Comparison of ENCODE assay signal across 8 cellular contexts in genomic region chr3:107206141-107206540, GRCh38.
A peak's percentile ranks its signal among the peaks of the same experiment; 100 is the strongest.
DNase-seq lines count a peak whose midpoint lies in the region; ATAC-seq and TF ChIP-seq lines count a peak whose summit lies in the region.

No MANE protein-coding gene starts in this region.

- H2AFZ ChIP-seq in fibroblast of lung (ENCODE audit: low read length) = no peak overlapping the region

- no peaks in the 10 kb centered on the region for H3K9me3 ChIP-seq in fibroblast of lung (ENCODE audit: control insufficient read depth, insufficient read depth, low read depth, low read length)
- H3K9me3 ChIP-seq in skeletal muscle satellite cell (replicated peaks; ENCODE audit: low read length) = no peaks in the 10 kb centered on the region
- H3K9me3 ChIP-seq in sigmoid colon = no peaks in the 10 kb centered on the region

- no peaks in the 10 kb centered on the region for H3K79me2 ChIP-seq in fibroblast of lung (ENCODE audit: control insufficient read depth, insufficient read depth, low read length)

- intact Hi-C loops in sigmoid colon (cut with DNase I) = no loop called here

- H3K4me3 ChIP-seq in fibroblast of lung (replicated peaks in 1 of 4; ENCODE audit: control extremely low read depth in 1 of 4, insufficient read depth in 1 of 4, low read depth in 3 of 4, low read length in 4 of 4) = no peak overlapping the region
- H3K4me3 ChIP-seq in skeletal muscle satellite cell (ENCODE audit: low read length) = no peak overlapping the region
- H3K4me3 ChIP-seq in sigmoid colon = no peak overlapping the region

- H3K4me1 ChIP-seq in fibroblast of lung (ENCODE audit: control insufficient read depth, extremely low read depth, insufficient read depth, low read length) (peaks cover 26% of the 10 kb centered on the region), skeletal muscle satellite cell (ENCODE audit: control insufficient read depth, insufficient read depth, low read length) (peaks cover 38% of the 10 kb centered on the region), sigmoid colon (peaks cover 0 to 33% (median 25%) of the 10 kb centered on the region in 4 donors)

- DNase-seq in NCI-H1092 treated with DMSO at 0.1 percent for 48 hours (lab: John Stamatoyannopoulos, UW) (peak; percentile 11), NCI-H1092 (lab: John Stamatoyannopoulos, UW) (no peak), RPMI7951 (ENCODE audit: low read depth) (peak; percentile 73), fibroblast of lung (ENCODE audit: low read depth in 2 of 2) (peak; percentile 41 to 83), GM19240 (ENCODE audit: insufficient read length, low spot score) (no peak), sigmoid colon (no peak)

- H3K36me3 ChIP-seq in fibroblast of lung (ENCODE audit: control insufficient read depth, insufficient read depth, low read length) (no peaks in the 10 kb centered on the region), skeletal muscle satellite cell (ENCODE audit: insufficient read depth, low read length) (no peaks in the 10 kb centered on the region), sigmoid colon (no peaks in the 10 kb centered on the region)

- no peaks in the 10 kb centered on the region for H4K20me1 ChIP-seq in fibroblast of lung (ENCODE audit: control insufficient read depth, extremely low read depth, insufficient read depth, low read length)

- 23 to 47% methylated on average over 1 of the region's 1 CpG for WGBS in sigmoid colon, 2 donors

- no peak overlapping the region for H3K9ac ChIP-seq in fibroblast of lung (ENCODE audit: insufficient read depth, low read length)
- peak overlapping the region; percentile 8 for H3K9ac ChIP-seq in skeletal muscle satellite cell (ENCODE audit: low read depth, low read length)

- H3K27ac ChIP-seq in fibroblast of lung (ENCODE audit: insufficient read depth, low read length) (no peak overlapping the region), sigmoid colon (peak overlapping the region in 1 of 4 donors; percentile 65)

- peak; percentile 65 to 72 for TF ChIP-seq CTCF in fibroblast of lung (conservative IDR thresholded peaks at IDR 0.05 in 1 of 2, IDR thresholded peaks at IDR 0.05 in 1 of 2; ENCODE audit: low read depth in 1 of 2, low read length in 2 of 2)
- TF ChIP-seq CTCF in sigmoid colon (IDR thresholded peaks at IDR 0.05) = peak in 2 of 4 experiments; percentile 8 to 25

- no peaks in the 10 kb centered on the region for H3K27me3 ChIP-seq in fibroblast of lung (ENCODE audit: control insufficient read depth, insufficient read depth, low read length)
- H3K27me3 ChIP-seq in skeletal muscle satellite cell (ENCODE audit: control insufficient read depth, insufficient read depth, low read length) = no peaks in the 10 kb centered on the region
- no peaks in the 10 kb centered on the region for H3K27me3 ChIP-seq in sigmoid colon

- no peak for TF ChIP-seq EP300 in sigmoid colon (IDR thresholded peaks at IDR 0.05)

- ATAC-seq in HG02798 (IDR thresholded peaks at IDR 0.05; ENCODE audit: poor library complexity, unreplicated experiment) = peak; percentile 56

- no peak overlapping the region for H3K4me2 ChIP-seq in fibroblast of lung (ENCODE audit: extremely low read depth, insufficient read depth, low read length)
- no peak overlapping the region for H3K4me2 ChIP-seq in skeletal muscle satellite cell (ENCODE audit: low read length)

- TF ChIP-seq POLR2A in sigmoid colon (IDR thresholded peaks at IDR 0.05) = no peak

Comparison
In these comparisons a context has a peak if more than half of its experiments do, and no peak if none do; other contexts are left out.
1. DNase-seq: peak in NCI-H1092 treated with DMSO at 0.1 percent for 48 hours (single experiment), RPMI7951 (single experiment) and fibroblast of lung (2 of 2); none in NCI-H1092 (single experiment), GM19240 (single experiment) and sigmoid colon (single experiment).